In genomic region chr22:38012604-38013072, GRCh38 we compare ENCODE assay signal across 1 cellular context.
A peak's percentile ranks its signal among the peaks of the same experiment; 100 is the strongest.
TF ChIP-seq lines count a peak whose summit lies in the region.

No MANE protein-coding gene starts in this region.

TF ChIP-seq in HepG2, 621 proteins besides CTCF, POLR2A, EP300 and RAD21 (continued from another document and continues in another):
- TF ChIP-seq, protein P1, sequence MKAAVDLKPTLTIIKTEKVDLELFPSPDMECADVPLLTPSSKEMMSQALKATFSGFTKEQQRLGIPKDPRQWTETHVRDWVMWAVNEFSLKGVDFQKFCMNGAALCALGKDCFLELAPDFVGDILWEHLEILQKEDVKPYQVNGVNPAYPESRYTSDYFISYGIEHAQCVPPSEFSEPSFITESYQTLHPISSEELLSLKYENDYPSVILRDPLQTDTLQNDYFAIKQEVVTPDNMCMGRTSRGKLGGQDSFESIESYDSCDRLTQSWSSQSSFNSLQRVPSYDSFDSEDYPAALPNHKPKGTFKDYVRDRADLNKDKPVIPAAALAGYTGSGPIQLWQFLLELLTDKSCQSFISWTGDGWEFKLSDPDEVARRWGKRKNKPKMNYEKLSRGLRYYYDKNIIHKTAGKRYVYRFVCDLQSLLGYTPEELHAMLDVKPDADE (CRISPR knock-in tag; IDR thresholded peaks at IDR 0.05) = no peak
- TF ChIP-seq, protein P2, sequence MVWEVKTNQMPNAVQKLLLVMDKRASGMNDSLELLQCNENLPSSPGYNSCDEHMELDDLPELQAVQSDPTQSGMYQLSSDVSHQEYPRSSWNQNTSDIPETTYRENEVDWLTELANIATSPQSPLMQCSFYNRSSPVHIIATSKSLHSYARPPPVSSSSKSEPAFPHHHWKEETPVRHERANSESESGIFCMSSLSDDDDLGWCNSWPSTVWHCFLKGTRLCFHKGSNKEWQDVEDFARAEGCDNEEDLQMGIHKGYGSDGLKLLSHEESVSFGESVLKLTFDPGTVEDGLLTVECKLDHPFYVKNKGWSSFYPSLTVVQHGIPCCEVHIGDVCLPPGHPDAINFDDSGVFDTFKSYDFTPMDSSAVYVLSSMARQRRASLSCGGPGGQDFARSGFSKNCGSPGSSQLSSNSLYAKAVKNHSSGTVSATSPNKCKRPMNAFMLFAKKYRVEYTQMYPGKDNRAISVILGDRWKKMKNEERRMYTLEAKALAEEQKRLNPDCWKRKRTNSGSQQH (CRISPR knock-in tag; IDR thresholded peaks at IDR 0.05; ENCODE audit: low read depth) = no peak
- TF ChIP-seq, protein P3, sequence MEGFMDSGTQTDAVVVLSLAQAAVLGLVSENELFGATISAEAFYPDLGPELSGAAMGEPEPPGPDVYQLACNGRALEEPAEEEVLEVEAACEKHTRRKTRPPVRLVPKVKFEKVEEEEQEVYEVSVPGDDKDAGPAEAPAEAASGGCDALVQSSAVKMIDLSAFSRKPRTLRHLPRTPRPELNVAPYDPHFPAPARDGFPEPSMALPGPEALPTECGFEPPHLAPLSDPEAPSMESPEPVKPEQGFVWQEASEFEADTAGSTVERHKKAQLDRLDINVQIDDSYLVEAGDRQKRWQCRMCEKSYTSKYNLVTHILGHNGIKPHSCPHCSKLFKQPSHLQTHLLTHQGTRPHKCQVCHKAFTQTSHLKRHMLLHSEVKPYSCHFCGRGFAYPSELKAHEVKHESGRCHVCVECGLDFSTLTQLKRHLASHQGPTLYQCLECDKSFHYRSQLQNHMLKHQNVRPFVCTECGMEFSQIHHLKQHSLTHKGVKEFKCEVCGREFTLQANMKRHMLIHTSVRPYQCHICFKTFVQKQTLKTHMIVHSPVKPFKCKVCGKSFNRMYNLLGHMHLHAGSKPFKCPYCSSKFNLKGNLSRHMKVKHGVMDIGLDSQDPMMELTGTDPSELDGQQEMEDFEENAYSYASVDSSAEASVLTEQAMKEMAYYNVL (CRISPR knock-in tag; IDR thresholded peaks at IDR 0.05; ENCODE audit: borderline replicate concordance) = peak; percentile 38; the same call in 1 of the 2 replicates
- TF ChIP-seq YEATS2 (CRISPR knock-in tag; IDR thresholded peaks at IDR 0.05; ENCODE audit: borderline replicate concordance) (no peak), FOXP1 (IDR thresholded peaks at IDR 0.05) (0 out of 2 replicates have a peak, but pooled peaks have one; percentile 42), FOXP1 (CRISPR knock-in tag; IDR thresholded peaks at IDR 0.05) (peak; percentile 91), ZSCAN31 (CRISPR knock-in tag; IDR thresholded peaks at IDR 0.05; ENCODE audit: low read depth) (no peak), SMAD9 (CRISPR knock-in tag; IDR thresholded peaks at IDR 0.05) (no peak), ZNF234 (CRISPR knock-in tag; conservative IDR thresholded peaks at IDR 0.05) (no peak), KIAA2018 (CRISPR knock-in tag; IDR thresholded peaks at IDR 0.05; ENCODE audit: borderline replicate concordance) (no peak), ZNF501 (CRISPR knock-in tag; IDR thresholded peaks at IDR 0.05) (no peak), SOX5 (CRISPR knock-in tag; IDR thresholded peaks at IDR 0.05; ENCODE audit: borderline replicate concordance) (peak; percentile 80), REST (IDR thresholded peaks at IDR 0.05; ENCODE audit: borderline replicate concordance in 1 of 2, low read depth in 1 of 2, low read length in 2 of 2) (no peak), ZNF556 (CRISPR knock-in tag; IDR thresholded peaks at IDR 0.05; ENCODE audit: borderline replicate concordance) (no peak; the same call in 1 of the 2 replicates), ZKSCAN5 (CRISPR knock-in tag; IDR thresholded peaks at IDR 0.05) (no peak), FOXA1 (IDR thresholded peaks at IDR 0.05) (no peak), FOXA1 (CRISPR knock-in tag; IDR thresholded peaks at IDR 0.05) (peak; percentile 56), GPN1 (CRISPR knock-in tag; IDR thresholded peaks at IDR 0.05; ENCODE audit: borderline replicate concordance) (no peak), ZNF788 (CRISPR knock-in tag; IDR thresholded peaks at IDR 0.05; ENCODE audit: borderline replicate concordance) (no peak; the same call in 1 of the 2 replicates), ZNF839 (CRISPR knock-in tag; IDR thresholded peaks at IDR 0.05; ENCODE audit: borderline replicate concordance) (no peak), PHF5A (CRISPR knock-in tag; IDR thresholded peaks at IDR 0.05; ENCODE audit: low read depth, unreplicated experiment) (no peak), THRA (CRISPR knock-in tag; IDR thresholded peaks at IDR 0.05; ENCODE audit: borderline replicate concordance) (no peak; the same call in 1 of the 2 replicates), HMG20A (CRISPR knock-in tag; IDR thresholded peaks at IDR 0.05; ENCODE audit: borderline replicate concordance) (peak; percentile 40; the same call in 1 of the 2 replicates)
- TF ChIP-seq, protein P4, sequence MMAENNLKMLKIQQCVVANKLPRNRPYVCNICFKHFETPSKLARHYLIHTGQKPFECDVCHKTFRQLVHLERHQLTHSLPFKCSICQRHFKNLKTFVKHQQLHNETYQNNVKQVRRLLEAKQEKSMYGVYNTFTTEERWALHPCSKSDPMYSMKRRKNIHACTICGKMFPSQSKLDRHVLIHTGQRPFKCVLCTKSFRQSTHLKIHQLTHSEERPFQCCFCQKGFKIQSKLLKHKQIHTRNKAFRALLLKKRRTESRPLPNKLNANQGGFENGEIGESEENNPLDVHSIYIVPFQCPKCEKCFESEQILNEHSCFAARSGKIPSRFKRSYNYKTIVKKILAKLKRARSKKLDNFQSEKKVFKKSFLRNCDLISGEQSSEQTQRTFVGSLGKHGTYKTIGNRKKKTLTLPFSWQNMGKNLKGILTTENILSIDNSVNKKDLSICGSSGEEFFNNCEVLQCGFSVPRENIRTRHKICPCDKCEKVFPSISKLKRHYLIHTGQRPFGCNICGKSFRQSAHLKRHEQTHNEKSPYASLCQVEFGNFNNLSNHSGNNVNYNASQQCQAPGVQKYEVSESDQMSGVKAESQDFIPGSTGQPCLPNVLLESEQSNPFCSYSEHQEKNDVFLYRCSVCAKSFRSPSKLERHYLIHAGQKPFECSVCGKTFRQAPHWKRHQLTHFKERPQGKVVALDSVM (CRISPR knock-in tag; IDR thresholded peaks at IDR 0.05) = no peak
- TF ChIP-seq, protein P5, sequence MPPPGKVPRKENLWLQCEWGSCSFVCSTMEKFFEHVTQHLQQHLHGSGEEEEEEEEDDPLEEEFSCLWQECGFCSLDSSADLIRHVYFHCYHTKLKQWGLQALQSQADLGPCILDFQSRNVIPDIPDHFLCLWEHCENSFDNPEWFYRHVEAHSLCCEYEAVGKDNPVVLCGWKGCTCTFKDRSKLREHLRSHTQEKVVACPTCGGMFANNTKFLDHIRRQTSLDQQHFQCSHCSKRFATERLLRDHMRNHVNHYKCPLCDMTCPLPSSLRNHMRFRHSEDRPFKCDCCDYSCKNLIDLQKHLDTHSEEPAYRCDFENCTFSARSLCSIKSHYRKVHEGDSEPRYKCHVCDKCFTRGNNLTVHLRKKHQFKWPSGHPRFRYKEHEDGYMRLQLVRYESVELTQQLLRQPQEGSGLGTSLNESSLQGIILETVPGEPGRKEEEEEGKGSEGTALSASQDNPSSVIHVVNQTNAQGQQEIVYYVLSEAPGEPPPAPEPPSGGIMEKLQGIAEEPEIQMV (CRISPR knock-in tag; IDR thresholded peaks at IDR 0.05; ENCODE audit: low read depth) = no peak
- TF ChIP-seq, protein P6, sequence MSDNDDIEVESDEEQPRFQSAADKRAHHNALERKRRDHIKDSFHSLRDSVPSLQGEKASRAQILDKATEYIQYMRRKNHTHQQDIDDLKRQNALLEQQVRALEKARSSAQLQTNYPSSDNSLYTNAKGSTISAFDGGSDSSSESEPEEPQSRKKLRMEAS (IDR thresholded peaks at IDR 0.05) = no peak; the same call in 1 of the 2 replicates
- TF ChIP-seq, protein P7, sequence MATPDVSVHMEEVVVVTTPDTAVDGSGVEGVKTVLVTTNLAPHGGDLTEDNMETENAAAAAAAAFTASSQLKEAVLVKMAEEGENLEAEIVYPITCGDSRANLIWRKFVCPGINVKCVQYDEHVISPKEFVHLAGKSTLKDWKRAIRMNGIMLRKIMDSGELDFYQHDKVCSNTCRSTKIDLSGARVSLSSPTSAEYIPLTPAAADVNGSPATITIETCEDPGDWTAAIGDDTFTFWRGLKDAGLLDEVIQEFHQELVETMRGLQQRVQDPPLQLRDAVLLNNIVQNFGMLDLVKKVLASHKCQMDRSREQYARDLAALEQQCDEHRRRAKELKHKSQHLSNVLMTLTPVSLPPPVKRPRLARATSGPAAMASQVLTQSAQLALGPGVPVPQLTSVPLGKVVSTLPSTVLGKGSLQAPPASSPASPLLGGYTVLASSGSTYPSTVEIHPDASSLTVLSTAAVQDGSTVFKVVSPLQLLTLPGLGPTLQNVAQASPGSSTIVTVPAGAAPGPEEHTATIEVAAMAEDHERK (CRISPR knock-in tag; IDR thresholded peaks at IDR 0.05; ENCODE audit: low read depth) = no peak
